Comparison of ENCODE assay signal across 29 cellular contexts in the genomic region with DNA sequence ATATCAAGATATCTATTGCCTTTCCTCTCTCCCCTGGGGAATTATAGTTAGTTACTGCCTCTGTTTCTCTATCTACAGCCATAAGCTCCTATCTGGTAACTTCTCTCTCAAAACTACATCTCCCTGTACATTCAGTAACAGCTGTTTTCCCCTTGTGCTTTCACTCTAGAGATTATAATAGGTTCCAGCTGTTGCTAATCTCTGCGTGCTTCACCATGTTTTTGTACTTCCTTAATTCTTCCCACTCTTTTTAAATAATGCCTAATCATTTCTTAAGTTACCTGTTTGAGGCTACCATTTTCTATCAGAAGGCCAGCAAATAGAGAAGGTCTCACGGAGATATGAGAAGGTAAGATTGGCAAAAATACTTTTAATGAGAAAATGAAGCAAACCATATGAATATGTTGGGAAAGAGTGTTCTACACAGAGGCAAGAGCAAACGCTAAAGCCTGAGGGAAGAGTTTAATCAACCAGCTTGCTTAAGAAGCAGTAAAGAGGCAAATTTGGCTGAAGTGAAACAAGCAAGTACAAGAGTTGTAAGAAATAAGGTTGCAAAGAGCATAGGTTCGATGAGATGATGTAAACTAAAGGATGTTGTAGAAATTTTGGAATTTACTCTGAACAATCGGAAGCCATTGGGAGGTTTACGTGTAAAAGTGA.
DNase-seq lines count a peak whose midpoint lies in the region; ATAC-seq, FAIRE-seq and TF ChIP-seq lines count a peak whose summit lies in the region.
"Had no signal": no experiment of that assay in that cellular context is flagged by ENCODE, and none has a peak within 500 bp of the region (broad histone marks: within the 10 kb centered on the region; RNA-seq: fewer than 3 reads in every experiment).

No MANE protein-coding gene starts in this region.

- no peak overlapping the region for H3K4me3 Mint-ChIP-seq in glutamatergic neuron (ENCODE audit: unreplicated experiment)
- H3K4me3 Mint-ChIP-seq: activated T-cell treated with anti-CD3 and anti-CD28 coated beads, Interleukin-2, amount 50 U/mL, for 72 hours; dendritic cell treated with granulocyte-macrophage colony-stimulating factor and Interleukin-4, amounts not matched to agents 40 ng/mL and 50 ng/mL, for 4 days; H9; stimulated activated naive CD8-positive, alpha-beta T cell treated with anti-CD3 and anti-CD28 coated beads, Interleukin-15, Interleukin-2, amounts not matched to agents 100 ng/mL and 50 ng/mL, for 24 hours; T-helper 1 cell treated with Interleukin-12 subunit alpha and Interleukin-12 subunit beta and Interleukin-4 antibody, amounts not matched to agents 30 μg/mL and 1 μg/mL, for 36 hours had no signal

- H3K36me3 ChIP-seq in A673 (ENCODE audit: insufficient read depth, low read length, poor library complexity, severe bottlenecking): no peaks in the 10 kb centered on the region
- no peaks in the 10 kb centered on the region for H3K36me3 ChIP-seq in adipocyte (ENCODE audit: control insufficient read depth, insufficient read depth, low read length, severe bottlenecking)
- no peaks in the 10 kb centered on the region for H3K36me3 ChIP-seq in small intestine (ENCODE audit: control insufficient read depth in 2 of 2, insufficient read depth in 2 of 2, low read length in 2 of 2)
- H3K36me3 ChIP-seq: left ventricle myocardium inferior had no signal

- H3K27ac ChIP-seq in A673 (ENCODE audit: low read depth, low read length, poor library complexity, severe bottlenecking) (no peak overlapping the region), small intestine (ENCODE audit: low read depth in 1 of 2, low read length in 1 of 2) (no peak overlapping the region)
- H3K27ac ChIP-seq: left ventricle myocardium inferior, testis had no signal

- 82 to 84% (median 82%) methylated on average over 6 of the region's 6 CpGs for WGBS in small intestine, 3 donors

- FAIRE-seq in small intestine (lab: Jason Lieb, UNC): no peak
- FAIRE-seq: A204.1, GM12891, HepG2, keratinocyte, TTC549 had no signal

- peak; percentile 43 for DNase-seq in A673 (ENCODE audit: low spot score)
- peak; percentile 35 for DNase-seq in KBM-7
- DNase-seq in adipocyte (ENCODE audit: low read depth): peak; percentile 74
- DNase-seq in fibroblast of the conjunctiva (ENCODE audit: low read depth): peak; percentile 35
- no peak for DNase-seq in mesenteric fat pad (ENCODE audit: low spot score)
- DNase-seq in glutamatergic neuron: no peak
- no peak for DNase-seq in small intestine
- DNase-seq: activated CD4-positive, CD25-positive, alpha-beta regulatory T cell; activated naive CD4-positive, alpha-beta T cell treated with Interleukin-2 at 50 U/mL for 16 hours; activated T-cell treated with anti-CD3 and anti-CD28 coated beads, Interleukin-2, amount 50 U/mL, for 72 hours; caudate nucleus; H9; left ventricle myocardium inferior; mesendoderm; NCI-H1417 treated with DMSO at 0.1 percent for 48 hours; NCI-H2081; NCI-H526; right cardiac atrium; stimulated activated CD8-positive, alpha-beta memory T cell treated with anti-CD3 and anti-CD28 coated beads, Interleukin-4, amount 100 ng/mL, for 48 hours; testis had no signal

- H3K4me1 ChIP-seq in A673 (ENCODE audit: insufficient read depth, low read length, poor library complexity, severe bottlenecking) (no peaks in the 10 kb centered on the region), adipocyte (ENCODE audit: control insufficient read depth, insufficient read depth, low read length) (no peaks in the 10 kb centered on the region), small intestine (ENCODE audit: control insufficient read depth in 2 of 2, insufficient read depth in 1 of 2, low read depth in 1 of 2, low read length in 1 of 2) (no peaks in the 10 kb centered on the region)
- H3K4me1 ChIP-seq: left ventricle myocardium inferior, testis had no signal

- in situ Hi-C loops in KBM-7 (cut with MboI; ENCODE audit: low pct_unique_long_range_greater_than_20kb, low sequenced_read_pairs): no loop called here

- H3K9me3 ChIP-seq in A673 (ENCODE audit: low read depth, low read length, poor library complexity, severe bottlenecking): no peaks in the 10 kb centered on the region
- H3K9me3 ChIP-seq in adipocyte (ENCODE audit: control insufficient read depth, low read length): no peaks in the 10 kb centered on the region
- H3K9me3 ChIP-seq in small intestine (ENCODE audit: control insufficient read depth, low read depth): no peaks in the 10 kb centered on the region
- H3K9me3 ChIP-seq: testis had no signal

- H3K9ac ChIP-seq in adipocyte (ENCODE audit: low read length): no peak overlapping the region

- ATAC-seq in HG03045 (IDR thresholded peaks at IDR 0.05; ENCODE audit: unreplicated experiment): no peak
- ATAC-seq: activated T-cell treated with anti-CD3 and anti-CD28 coated beads, Interleukin-2, amount 50 U/mL, for 72 hours; HepG2; right cardiac atrium had no signal

- H3K4me3 ChIP-seq in A673 (ENCODE audit: low read depth, low read length, poor library complexity, severe bottlenecking) (no peak overlapping the region), adipocyte (ENCODE audit: low read length) (peak overlapping the region; percentile 32), small intestine (ENCODE audit: low read depth in 1 of 2, low read length in 2 of 2) (no peak overlapping the region)
- H3K4me3 ChIP-seq: left ventricle myocardium inferior, testis had no signal

- H3K4me1 Mint-ChIP-seq in glutamatergic neuron (ENCODE audit: low read depth, unreplicated experiment): no peaks in the 10 kb centered on the region
- H3K4me1 Mint-ChIP-seq: H9 had no signal

- no peaks in the 10 kb centered on the region for H3K36me3 Mint-ChIP-seq in glutamatergic neuron (ENCODE audit: unreplicated experiment)

- no TSS peak for BruUV-seq in A673 (replicated peaks; lab: Mats Ljungman, UMichigan)

- intact Hi-C loops in A673 (cut with micrococcal nuclease; ENCODE audit: unreplicated experiment): no loop called here

- CTCF ChIA-PET in A673 (lab: Charles Lee): no interaction called here

- H3K9me3 Mint-ChIP-seq in glutamatergic neuron (ENCODE audit: unreplicated experiment): no peaks in the 10 kb centered on the region
- H3K9me3 Mint-ChIP-seq: H9; stimulated activated naive CD8-positive, alpha-beta T cell treated with anti-CD3 and anti-CD28 coated beads, Interleukin-15, Interleukin-2, amounts not matched to agents 100 ng/mL and 50 ng/mL, for 24 hours had no signal

- no peak for TF ChIP-seq CTCF in A673 (conservative IDR thresholded peaks at IDR 0.05; ENCODE audit: low read depth, low read length)
- no peak for TF ChIP-seq CTCF in glutamatergic neuron (IDR thresholded peaks at IDR 0.05; ENCODE audit: partially characterized antibody, unreplicated experiment)

- POLR2A ChIA-PET in A673 (lab: Charles Lee; ENCODE audit: low non-redundant PET): no interaction called here

- H3K27me3 Mint-ChIP-seq in glutamatergic neuron (ENCODE audit: unreplicated experiment): no peaks in the 10 kb centered on the region
- H3K27me3 Mint-ChIP-seq: dendritic cell treated with granulocyte-macrophage colony-stimulating factor and Interleukin-4, amounts not matched to agents 40 ng/mL and 50 ng/mL, for 4 days; stimulated activated naive CD8-positive, alpha-beta T cell treated with anti-CD3 and anti-CD28 coated beads, Interleukin-15, Interleukin-2, amounts not matched to agents 100 ng/mL and 50 ng/mL, for 24 hours had no signal

- no peaks in the 10 kb centered on the region for H3K27me3 ChIP-seq in A673 (replicated peaks; ENCODE audit: insufficient read depth, low read depth, low read length, poor library complexity)
- no peaks in the 10 kb centered on the region for H3K27me3 ChIP-seq in adipocyte (replicated peaks; ENCODE audit: control insufficient read depth, insufficient read depth, low read length)
- H3K27me3 ChIP-seq in small intestine (ENCODE audit: control insufficient read depth in 2 of 2, insufficient read depth in 2 of 2, low read length in 2 of 2): no peaks in the 10 kb centered on the region
- H3K27me3 ChIP-seq: testis had no signal

- no peak overlapping the region for H3K27ac Mint-ChIP-seq in glutamatergic neuron (ENCODE audit: unreplicated experiment)
- H3K27ac Mint-ChIP-seq: activated T-cell treated with anti-CD3 and anti-CD28 coated beads, Interleukin-2, amount 50 U/mL, for 72 hours; dendritic cell treated with granulocyte-macrophage colony-stimulating factor and Interleukin-4, amounts not matched to agents 40 ng/mL and 50 ng/mL, for 4 days; H9; stimulated activated naive CD8-positive, alpha-beta T cell treated with anti-CD3 and anti-CD28 coated beads, Interleukin-15, Interleukin-2, amounts not matched to agents 100 ng/mL and 50 ng/mL, for 24 hours; T-helper 1 cell treated with Interleukin-12 subunit alpha and Interleukin-12 subunit beta and Interleukin-4 antibody, amounts not matched to agents 30 μg/mL and 1 μg/mL, for 36 hours had no signal

Comparison
In these comparisons a context has a peak if more than half of its experiments do, and no peak if none do; other contexts are left out.
1. DNase-seq: peak in A673 (single experiment), KBM-7 (single experiment), adipocyte (single experiment) and fibroblast of the conjunctiva (single experiment); none in mesenteric fat pad (single experiment), glutamatergic neuron (single experiment) and small intestine (single experiment).